8 cellular contexts compared by ENCODE assay signal in the genomic region with DNA sequence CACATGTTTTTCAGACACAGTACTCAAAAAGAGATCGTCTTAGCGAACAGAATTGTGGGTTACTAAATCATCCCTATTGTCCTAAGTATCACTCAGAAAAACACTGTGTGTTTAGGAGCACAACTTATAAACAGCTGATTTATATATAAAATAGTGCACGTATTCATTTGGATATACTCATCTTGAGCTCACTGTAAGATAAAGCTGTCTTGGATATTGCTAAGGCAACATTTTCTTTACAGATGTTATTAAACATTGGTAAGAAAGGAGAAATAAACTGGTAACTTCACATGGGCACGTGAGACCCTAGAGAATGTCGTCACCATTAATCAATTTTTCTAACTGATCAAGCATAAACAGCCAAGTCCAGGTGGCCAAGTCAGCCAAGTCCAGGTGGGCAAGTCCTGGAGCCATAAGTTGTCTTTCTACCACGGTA. TPM values are rescaled to one million over a fixed set of nuclear protein-coding genes. Genes with fewer than 3 reads are reported as not detected.
DNase-seq lines count a peak whose midpoint lies in the region; ATAC-seq, FAIRE-seq and TF ChIP-seq lines count a peak whose summit lies in the region.

No MANE protein-coding gene starts in this region.

- H3K27me3 Mint-ChIP-seq in glutamatergic neuron (ENCODE audit: unreplicated experiment) = peaks cover 3% of the 10 kb centered on the region

- TF ChIP-seq CTCF in heart right ventricle (IDR thresholded peaks at IDR 0.05) = no peak
- no peak for TF ChIP-seq CTCF in glutamatergic neuron (IDR thresholded peaks at IDR 0.05; ENCODE audit: partially characterized antibody, unreplicated experiment)
- TF ChIP-seq CTCF in spleen (IDR thresholded peaks at IDR 0.05 in 8 of 11, conservative IDR thresholded peaks at IDR 0.05 in 3 of 11) = no peak

- H3K9me3 ChIP-seq in heart right ventricle (no peaks in the 10 kb centered on the region), SK-N-MC (ENCODE audit: low read depth, low read length) (no peaks in the 10 kb centered on the region), spleen (no peaks in the 10 kb centered on the region)

- ATAC-seq in heart right ventricle (no peak), Right ventricle myocardium inferior (no peak)

- no peaks in the 10 kb centered on the region for H3K36me3 Mint-ChIP-seq in glutamatergic neuron (ENCODE audit: unreplicated experiment)

- no peak overlapping the region for H3K27ac Mint-ChIP-seq in glutamatergic neuron (ENCODE audit: unreplicated experiment)

- DNase-seq in heart right ventricle (no peak), Right ventricle myocardium inferior (ENCODE audit: missing footprints) (no peak), SK-N-MC (ENCODE audit: low read depth, low spot score) (no peak), glutamatergic neuron (no peak), spleen (no peak), GM12892 (ENCODE audit: insufficient read length) (no peak)
- DNase-seq in effector CD4-positive, alpha-beta T cell = no peak
- DNase-seq in stimulated activated naive CD4-positive, alpha-beta T cell treated with Interleukin-2 at 50 U/mL for 16 hours (lab: John Stamatoyannopoulos, UW) = no peak

- H3K9me3 Mint-ChIP-seq in glutamatergic neuron (ENCODE audit: unreplicated experiment) = peaks cover 3% of the 10 kb centered on the region

- H3K27me3 ChIP-seq in heart right ventricle = peaks cover 0 to 45% (median 7%) of the 10 kb centered on the region in 7 donors
- peaks cover 0 to 43% (median 18%) of the 10 kb centered on the region in 7 donors for H3K27me3 ChIP-seq in spleen (replicated peaks in 1 of 7)

- peak overlapping the region; percentile 78 for H3K4me3 Mint-ChIP-seq in glutamatergic neuron (ENCODE audit: unreplicated experiment)

- peak overlapping the region; percentile 77 for H3K9ac ChIP-seq in SK-N-MC (ENCODE audit: insufficient read length)

- no peaks in the 10 kb centered on the region for H3K4me1 Mint-ChIP-seq in glutamatergic neuron (ENCODE audit: low read depth, unreplicated experiment)

- intact Hi-C loops in heart right ventricle (cut with DNase I) = loop anchor here in 3 of 10 donors (1.0 to 5.0 kb wide), 4 partner anchors 130 to 498 kb away; no protein-coding TSS in a partner anchor
- intact Hi-C loops in Right ventricle myocardium inferior (cut with DNase I) = no loop called here
- intact Hi-C loops in spleen (cut with DNase I; ENCODE audit: low total_unique reads) = no loop called here

- TF ChIP-seq POLR2A in spleen (IDR thresholded peaks at IDR 0.05) (no peak), GM12892 (IDR thresholded peaks at IDR 0.05; ENCODE audit: low read depth, low read length) (no peak)

- H3K4me3 ChIP-seq in heart right ventricle = peak overlapping the region; percentile 68 to 92 (median 86)
- H3K4me3 ChIP-seq in SK-N-MC = peak overlapping the region; percentile 89
- peak overlapping the region; percentile 83 to 95 (median 90) for H3K4me3 ChIP-seq in spleen

- H3K27ac ChIP-seq in heart right ventricle = peak overlapping the region in 6 of 10 donors; percentile 65 to 80 (median 74)
- peak overlapping the region; percentile 73 for H3K27ac ChIP-seq in SK-N-MC
- peak overlapping the region; percentile 68 to 84 (median 76) for H3K27ac ChIP-seq in spleen

- H3K4me1 ChIP-seq in heart right ventricle (peaks cover 0 to 31% (median 8%) of the 10 kb centered on the region in 9 donors), spleen (peaks cover 10 to 59% (median 36%) of the 10 kb centered on the region in 6 donors)

- no peak for FAIRE-seq in GM12892 (lab: Jason Lieb, UNC)

- H3K36me3 ChIP-seq in heart right ventricle (no peaks in the 10 kb centered on the region), SK-N-MC (ENCODE audit: insufficient read depth, low read length) (no peaks in the 10 kb centered on the region; the same call in 1 of the 2 replicates), spleen (no peaks in the 10 kb centered on the region)

- WGBS in heart right ventricle, 2 donors = 5 to 8% methylated on average over 6 of the region's 6 CpGs
- WGBS in spleen, 5 donors = 4 to 8% (median 6%) methylated on average over 6 of the region's 6 CpGs

RNA-seq across cellular contexts. Expression of gene PAWR, which starts 1.7 kb away (rescaled TPM):
- total RNA-seq in heart right ventricle = 10 to 100 TPM in 5 of 10 donors, 1 to 10 TPM in 5; 3.5 to 16.6 (median 10.2) TPM
- 10 to 100 TPM in 1 of 2 donors, 1 to 10 TPM in 1; 3.0 to 11.6 TPM for polyA plus RNA-seq in heart right ventricle
- 11.8 TPM for total RNA-seq in Right ventricle myocardium inferior
- 7.0 TPM for total RNA-seq in glutamatergic neuron (ENCODE audit: unreplicated experiment)
- 10 to 100 TPM; 22.8 to 38.0 (median 33.5) TPM for total RNA-seq in spleen
- 10 to 100 TPM; 16.1 to 28.6 (median 20.1) TPM for polyA plus RNA-seq in spleen
- 20.1 TPM for polyA plus RNA-seq in GM12892 (2012; ENCODE audit: missing spikeins)
